In genomic region chr2:201500534-201500933, GRCh38 we compare ENCODE assay signal across 2 cellular contexts.
A peak's percentile ranks its signal among the peaks of the same experiment; 100 is the strongest.
TF ChIP-seq lines count a peak whose summit lies in the region.

No MANE protein-coding gene starts in this region.

TF ChIP-seq in IMR-90, 13 proteins besides CTCF, POLR2A, EP300 and RAD21:
- TF ChIP-seq MAZ (IDR thresholded peaks at IDR 0.05; ENCODE audit: borderline replicate concordance, low read depth, low read length) (no peak), RFX5 (IDR thresholded peaks at IDR 0.05; ENCODE audit: low read depth, low read length) (no peak), ELK1 (IDR thresholded peaks at IDR 0.05; ENCODE audit: borderline replicate concordance, low read depth, low read length) (no peak)
- TF ChIP-seq, protein P1, sequence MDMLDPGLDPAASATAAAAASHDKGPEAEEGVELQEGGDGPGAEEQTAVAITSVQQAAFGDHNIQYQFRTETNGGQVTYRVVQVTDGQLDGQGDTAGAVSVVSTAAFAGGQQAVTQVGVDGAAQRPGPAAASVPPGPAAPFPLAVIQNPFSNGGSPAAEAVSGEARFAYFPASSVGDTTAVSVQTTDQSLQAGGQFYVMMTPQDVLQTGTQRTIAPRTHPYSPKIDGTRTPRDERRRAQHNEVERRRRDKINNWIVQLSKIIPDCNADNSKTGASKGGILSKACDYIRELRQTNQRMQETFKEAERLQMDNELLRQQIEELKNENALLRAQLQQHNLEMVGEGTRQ (IDR thresholded peaks at IDR 0.05; ENCODE audit: low read depth, low read length), result no peak

TF ChIP-seq in K562, 482 proteins besides CTCF, POLR2A, EP300 and RAD21:
- TF ChIP-seq ATF7 (IDR thresholded peaks at IDR 0.05) (peak; percentile 73), KLF6 (CRISPR knock-in tag; IDR thresholded peaks at IDR 0.05; ENCODE audit: borderline replicate concordance) (no peak), JUND (IDR thresholded peaks at IDR 0.05; ENCODE audit: borderline replicate concordance, low read depth, low read length) (no peak), JUND (tag; IDR thresholded peaks at IDR 0.05; ENCODE audit: borderline replicate concordance, low read depth, low read length) (peak; percentile 30; the same call in 1 of the 3 replicates), ATF1 (CRISPR knock-in tag; IDR thresholded peaks at IDR 0.05) (no peak), ATF1 (tag; IDR thresholded peaks at IDR 0.05) (peak; percentile 60), CREM (IDR thresholded peaks at IDR 0.05; ENCODE audit: low read depth) (0 out of 2 replicates have a peak, but pooled peaks have one; percentile 25), DACH1 (IDR thresholded peaks at IDR 0.05; ENCODE audit: partially characterized antibody) (no peak), CEBPG (CRISPR knock-in tag; IDR thresholded peaks at IDR 0.05) (no peak), CEBPG (tag; conservative IDR thresholded peaks at IDR 0.05 in 1 of 2, IDR thresholded peaks at IDR 0.05 in 1 of 2) (0 out of 4 replicates have a peak, but pooled peaks of 1 of the 2 experiments have one; percentile 25), ZNF23 (CRISPR knock-in tag; IDR thresholded peaks at IDR 0.05) (no peak), PHF20 (IDR thresholded peaks at IDR 0.05; ENCODE audit: partially characterized antibody) (no peak)
- TF ChIP-seq, protein P2, sequence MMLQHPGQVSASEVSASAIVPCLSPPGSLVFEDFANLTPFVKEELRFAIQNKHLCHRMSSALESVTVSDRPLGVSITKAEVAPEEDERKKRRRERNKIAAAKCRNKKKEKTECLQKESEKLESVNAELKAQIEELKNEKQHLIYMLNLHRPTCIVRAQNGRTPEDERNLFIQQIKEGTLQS (IDR thresholded peaks at IDR 0.05), result peak; percentile 86
- TF ChIP-seq, protein P2 (CRISPR knock-in tag; conservative IDR thresholded peaks at IDR 0.05), result no peak
